Comparison of ENCODE assay signal across 8 cellular contexts in the genomic region with DNA sequence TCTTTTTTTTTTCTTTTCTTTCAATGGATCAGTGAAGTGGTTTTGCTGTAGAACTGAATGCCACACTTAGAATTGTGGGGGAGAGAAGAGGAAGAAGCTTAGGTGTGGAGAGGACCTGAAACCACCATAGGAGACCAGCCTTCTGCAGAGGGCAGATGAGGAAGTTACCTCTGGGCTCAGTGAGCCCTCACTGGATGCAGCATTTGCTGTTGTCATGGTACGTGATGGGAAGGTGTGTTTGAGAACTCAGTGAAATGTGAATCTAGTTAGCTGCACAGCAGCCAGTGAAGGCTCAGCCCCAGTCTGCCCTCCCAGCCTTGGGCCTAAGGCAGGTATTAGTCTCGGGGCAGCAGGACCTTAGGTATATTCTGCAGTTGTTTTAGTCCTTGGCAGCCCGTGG. TPM values are rescaled to one million over a fixed set of nuclear protein-coding genes. Genes with fewer than 3 reads are reported as not detected.
A peak's percentile ranks its signal among the peaks of the same experiment; 100 is the strongest.
DNase-seq lines count a peak whose midpoint lies in the region; ATAC-seq and TF ChIP-seq lines count a peak whose summit lies in the region.

No MANE protein-coding gene starts in this region.

- H3K79me1 ChIP-seq in neuronal stem cell (ENCODE audit: low read depth, low read length): no peaks in the 10 kb centered on the region

- H3K18ac ChIP-seq in neuronal stem cell (ENCODE audit: low read length): peak overlapping the region; percentile 3

- H2BK12ac ChIP-seq in neuronal stem cell (ENCODE audit: low read length): no peak overlapping the region

- H3K4ac ChIP-seq in neuronal stem cell (ENCODE audit: low read length): no peak overlapping the region

- H3K23ac ChIP-seq in neuronal stem cell (ENCODE audit: low read depth, low read length, poor library complexity): no peak overlapping the region

- no peak overlapping the region for H2AK5ac ChIP-seq in neuronal stem cell (ENCODE audit: low read depth, low read length)

- peak; percentile 27 to 44 for ATAC-seq in activated CD4-positive, CD25-positive, alpha-beta regulatory T cell treated with anti-CD3 and anti-CD28 coated beads, Interleukin-2, amount 50 U/mL, for 24 hours
- ATAC-seq in HG02852 (IDR thresholded peaks at IDR 0.05; ENCODE audit: unreplicated experiment): peak; percentile 99

- no CpG with 5 or more reads among the region's 3 CpGs for WGBS in neuronal stem cell (ENCODE audit: extremely low coverage in 2 of 2, insufficient read length in 2 of 2, insufficient replicate concordance in 1 of 2), 2 donors

- H3K9ac ChIP-seq in OCI-LY3 (ENCODE audit: low read length) (peak overlapping the region; percentile 26), neuronal stem cell (ENCODE audit: low read depth, low read length, poor library complexity) (no peak overlapping the region)

- H3K79me2 ChIP-seq in OCI-LY3 (ENCODE audit: low read length): peaks cover 54% of the 10 kb centered on the region

- no peak overlapping the region for H3K14ac ChIP-seq in neuronal stem cell (ENCODE audit: low read length)

- H3K4me2 ChIP-seq in OCI-LY3 (ENCODE audit: low read length): peak overlapping the region; percentile 83
- H3K4me2 ChIP-seq in neuronal stem cell (ENCODE audit: insufficient read depth, low read length, poor library complexity, severe bottlenecking): no peak overlapping the region

- H2BK5ac ChIP-seq in neuronal stem cell (ENCODE audit: low read length): no peak overlapping the region

- DNase-seq in activated CD4-positive, CD25-positive, alpha-beta regulatory T cell treated with anti-CD3 and anti-CD28 coated beads, Interleukin-2, amount 50 U/mL, for 72 hours: no peak
- DNase-seq in neuronal stem cell (ENCODE audit: low spot score): no peak
- DNase-seq in C1 segment of cervical spinal cord (lab: John Stamatoyannopoulos, UW): no peak
- no peak for DNase-seq in substantia nigra (lab: John Stamatoyannopoulos, UW)
- DNase-seq in HCEC 1CT: no peak

- H3K4me3 ChIP-seq in OCI-LY3 (ENCODE audit: low read length) (peak overlapping the region; percentile 47), neuronal stem cell (ENCODE audit: low read length in 2 of 2) (no peak overlapping the region)

- H3K4me1 ChIP-seq in OCI-LY3 (ENCODE audit: low read length) (peaks cover 38% of the 10 kb centered on the region), neuronal stem cell (ENCODE audit: control insufficient read depth in 2 of 2, insufficient read depth in 1 of 2, low read depth in 1 of 2, low read length in 2 of 2) (no peaks in the 10 kb centered on the region)

- H2AFZ ChIP-seq in OCI-LY3 (ENCODE audit: low read depth, low read length): no peak overlapping the region
- no peak overlapping the region for H2AFZ ChIP-seq in neuronal stem cell (ENCODE audit: low read length)

- H4K91ac ChIP-seq in neuronal stem cell (ENCODE audit: low read depth, low read length, poor library complexity): no peak overlapping the region

- H3K36me3 ChIP-seq in OCI-LY3 (replicated peaks; ENCODE audit: low read depth, low read length) (peaks cover 20% of the 10 kb centered on the region), neuronal stem cell (replicated peaks in 1 of 2; ENCODE audit: control insufficient read depth in 2 of 2, insufficient read depth in 2 of 2, low read length in 2 of 2) (peaks cover 16 to 37% of the 10 kb centered on the region in 2 donors)

- H3K27ac ChIP-seq in OCI-LY3 (ENCODE audit: low read length) (peak overlapping the region; percentile 68), neuronal stem cell (replicated peaks; ENCODE audit: low read length) (no peak overlapping the region), substantia nigra (ENCODE audit: low read depth, low read length, poor library complexity, severe bottlenecking) (no peak overlapping the region)

- H3K27me3 ChIP-seq in OCI-LY3 (ENCODE audit: low read depth, low read length) (no peaks in the 10 kb centered on the region), neuronal stem cell (ENCODE audit: control insufficient read depth in 3 of 3, insufficient read depth in 3 of 3, low read depth in 1 of 3, low read length in 3 of 3) (no peaks in the 10 kb centered on the region)

- peaks cover 10% of the 10 kb centered on the region; the same call in 1 of the 2 replicates for H4K20me1 ChIP-seq in OCI-LY3 (ENCODE audit: insufficient read depth, low read length)

- H2BK15ac ChIP-seq in neuronal stem cell (ENCODE audit: low read length): no peak overlapping the region

- H3K9me3 ChIP-seq in OCI-LY3 (ENCODE audit: insufficient read depth, low read length): no peaks in the 10 kb centered on the region
- no peaks in the 10 kb centered on the region for H3K9me3 ChIP-seq in neuronal stem cell (replicated peaks in 1 of 2; ENCODE audit: control insufficient read depth in 2 of 2, insufficient read depth in 1 of 2, low read depth in 1 of 2, low read length in 2 of 2)

- no peak for TF ChIP-seq CTCF in OCI-LY3 (IDR thresholded peaks at IDR 0.05; ENCODE audit: low read depth, low read length)

- H2BK120ac ChIP-seq in neuronal stem cell (ENCODE audit: low read depth, low read length): no peak overlapping the region

- H4K8ac ChIP-seq in neuronal stem cell (ENCODE audit: low read depth, low read length): no peak overlapping the region

RNA-seq across cellular contexts. Expression of a gene that starts 17.5 kb away (rescaled TPM):
- polyA plus RNA-seq in neuronal stem cell (2013, experiment 1 of 2): 64.7 TPM
- polyA plus RNA-seq in neuronal stem cell (2013, experiment 2 of 2): 63.6 TPM
